Comparison of ENCODE assay signal across 8 cellular contexts in the genomic region with DNA sequence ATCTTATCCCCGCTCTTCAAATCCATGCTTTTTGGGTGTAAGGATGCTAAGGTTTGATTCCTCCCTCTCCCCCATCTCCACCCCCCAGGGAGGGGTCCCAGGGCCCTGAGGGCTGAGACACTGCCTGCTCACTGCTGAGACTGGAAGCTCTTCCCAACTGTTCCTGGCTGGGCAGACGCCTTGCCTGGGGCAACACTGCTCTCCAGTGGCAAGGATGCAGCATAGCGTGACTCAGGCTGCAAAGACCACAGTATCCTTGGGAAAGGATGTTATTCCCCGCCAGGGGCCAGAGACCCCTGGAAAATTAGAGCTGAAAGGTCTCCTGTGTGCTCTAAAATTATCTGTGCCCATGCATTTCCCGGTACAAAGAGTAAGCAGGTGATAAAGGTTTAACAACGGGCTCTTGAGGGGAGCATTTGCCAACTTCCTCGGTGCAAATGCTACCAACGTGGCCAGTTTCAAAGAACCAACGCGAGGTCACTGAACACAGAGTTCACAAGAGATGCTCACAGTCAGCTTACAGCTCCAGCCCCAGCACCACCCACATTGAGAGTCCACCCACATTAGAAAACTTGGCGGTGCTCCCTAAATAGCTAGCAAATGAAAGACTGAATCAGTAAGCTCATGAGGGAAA.
DNase-seq lines count a peak whose midpoint lies in the region; ATAC-seq and TF ChIP-seq lines count a peak whose summit lies in the region.

No MANE protein-coding gene starts in this region.

- no peak overlapping the region for H3K4me3 ChIP-seq in body of pancreas
- H3K4me3 ChIP-seq in tibial artery = no peak overlapping the region
- H3K4me3 ChIP-seq in CD8-positive, alpha-beta T cell (ENCODE audit: low read depth, low read length) = no peak overlapping the region

- no peaks in the 10 kb centered on the region for H3K36me3 Mint-ChIP-seq in CD8-positive, alpha-beta T cell

- H3K9me3 Mint-ChIP-seq in CD8-positive, alpha-beta T cell = no peaks in the 10 kb centered on the region

- H3K36me3 ChIP-seq in body of pancreas (replicated peaks in 1 of 2; ENCODE audit: insufficient read depth in 1 of 2, low read depth in 2 of 2) (no peaks in the 10 kb centered on the region), tibial artery (no peaks in the 10 kb centered on the region)
- no peaks in the 10 kb centered on the region for H3K36me3 ChIP-seq in CD8-positive, alpha-beta T cell (ENCODE audit: insufficient read depth, low read length)

- H3K27ac ChIP-seq in body of pancreas (no peak overlapping the region), tibial artery (no peak overlapping the region)
- no peak overlapping the region for H3K27ac ChIP-seq in CD8-positive, alpha-beta T cell (ENCODE audit: low read depth, low read length)

- no peak overlapping the region for H3K27ac Mint-ChIP-seq in CD8-positive, alpha-beta T cell

- TF ChIP-seq CTCF in GM12872 (IDR thresholded peaks at IDR 0.05; ENCODE audit: insufficient read depth, low read depth, low read length) (peak; percentile 79), body of pancreas (IDR thresholded peaks at IDR 0.05) (peak; percentile 26 to 71 (median 68)), tibial artery (IDR thresholded peaks at IDR 0.05) (peak; percentile 39 to 49)
- no peak for TF ChIP-seq CTCF in CD8-positive, alpha-beta T cell (IDR thresholded peaks at IDR 0.05)

- H3K9me3 ChIP-seq in body of pancreas (no peaks in the 10 kb centered on the region), tibial artery (no peaks in the 10 kb centered on the region)
- H3K9me3 ChIP-seq in CD8-positive, alpha-beta T cell (ENCODE audit: low read length) = no peaks in the 10 kb centered on the region

- POLR2A ChIA-PET in CD8-positive, alpha-beta T cell (lab: Charles Lee) = no interaction called here

- H3K27me3 ChIP-seq in body of pancreas (no peaks in the 10 kb centered on the region), tibial artery (peaks cover 0 to 62% of the 10 kb centered on the region in 2 donors)
- no peaks in the 10 kb centered on the region for H3K27me3 ChIP-seq in CD8-positive, alpha-beta T cell (ENCODE audit: insufficient read depth, low read length)

- intact Hi-C loops in body of pancreas (cut with DNase I) (no loop called here), tibial artery (cut with DNase I; ENCODE audit: low total_unique reads) (no loop called here)
- intact Hi-C loops in CD8-positive, alpha-beta T cell (cut with DNase I, micrococcal nuclease) = loop anchor here in 1 of 2 experiments (10.0 kb wide), 1 partner anchor 353 kb away; no protein-coding TSS in a partner anchor

- DNase-seq in NCI-H2029 (lab: John Stamatoyannopoulos, UW) (peak; percentile 61), body of pancreas (peak; percentile 29 to 51 (median 34)), islet precursor cell (peak; percentile 89), tibial artery (peak in 1 of 2 donors; percentile 64), activated gamma-delta T cell treated with Interleukin-2 at 50 U/mL for 16 hours (no peak)
- DNase-seq in CD8-positive, alpha-beta T cell = no peak

- peaks cover 37% of the 10 kb centered on the region for H3K27me3 Mint-ChIP-seq in CD8-positive, alpha-beta T cell (ENCODE audit: low read depth)

- WGBS in body of pancreas, 2 donors = 16% methylated on average over 11 of the region's 11 CpGs

- no peak for TF ChIP-seq POLR2A in body of pancreas (IDR thresholded peaks at IDR 0.05)

- H3K4me1 ChIP-seq in body of pancreas (no peaks in the 10 kb centered on the region), tibial artery (peaks cover 0 to 4% (median under 1%) of the 10 kb centered on the region in 4 donors)
- no peaks in the 10 kb centered on the region for H3K4me1 ChIP-seq in CD8-positive, alpha-beta T cell (ENCODE audit: insufficient read depth, low read length)

- peaks cover 5% of the 10 kb centered on the region for H3K4me1 Mint-ChIP-seq in CD8-positive, alpha-beta T cell (ENCODE audit: low read depth)

- H3K4me3 Mint-ChIP-seq in CD8-positive, alpha-beta T cell = no peak overlapping the region

- CTCF ChIA-PET in CD8-positive, alpha-beta T cell (lab: Charles Lee) = interaction anchor here (1.1 kb wide), 1 partner anchor 10 kb away, joined by 3 read pairs; no protein-coding TSS in a partner anchor

- peak; percentile 47 for ATAC-seq in body of pancreas
- no peak for ATAC-seq in HG02852 (IDR thresholded peaks at IDR 0.05; ENCODE audit: unreplicated experiment)
- ATAC-seq in CD8-positive, alpha-beta T cell = no peak

Comparison
In these comparisons a context has a peak if more than half of its experiments do, and no peak if none do; other contexts are left out.
1. DNase-seq: peak in NCI-H2029 (single experiment), body of pancreas (4 of 4) and islet precursor cell (single experiment); none in activated gamma-delta T cell treated with Interleukin-2 at 50 U/mL for 16 hours (single experiment) and CD8-positive, alpha-beta T cell (0 of 7).